Comparison of ENCODE assay signal across 1 cellular context in the genomic region with DNA sequence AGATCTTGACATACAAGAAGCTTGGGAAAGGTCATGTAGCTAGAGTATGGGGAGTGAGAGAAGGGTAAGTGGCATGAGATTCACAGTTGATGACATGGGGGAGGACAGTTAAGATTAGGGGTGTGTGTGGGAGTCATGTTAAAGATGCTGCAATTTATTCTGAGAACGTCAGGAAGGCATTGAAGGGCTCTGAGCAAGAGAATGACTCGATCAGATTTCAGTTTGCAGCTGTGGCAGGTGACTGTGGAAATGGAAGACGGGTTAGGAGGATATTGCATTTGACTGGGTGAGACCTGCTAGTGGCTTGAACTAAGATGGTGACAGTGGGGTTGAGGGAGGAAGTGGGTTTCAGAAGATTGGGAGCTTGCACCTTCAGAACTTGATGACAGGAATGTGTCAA.
TF ChIP-seq lines count a peak whose summit lies in the region.

No MANE protein-coding gene starts in this region.

TF ChIP-seq in GM23338, 12 proteins besides CTCF, POLR2A, EP300 and RAD21 (continued from another document):
- TF ChIP-seq, protein P1, sequence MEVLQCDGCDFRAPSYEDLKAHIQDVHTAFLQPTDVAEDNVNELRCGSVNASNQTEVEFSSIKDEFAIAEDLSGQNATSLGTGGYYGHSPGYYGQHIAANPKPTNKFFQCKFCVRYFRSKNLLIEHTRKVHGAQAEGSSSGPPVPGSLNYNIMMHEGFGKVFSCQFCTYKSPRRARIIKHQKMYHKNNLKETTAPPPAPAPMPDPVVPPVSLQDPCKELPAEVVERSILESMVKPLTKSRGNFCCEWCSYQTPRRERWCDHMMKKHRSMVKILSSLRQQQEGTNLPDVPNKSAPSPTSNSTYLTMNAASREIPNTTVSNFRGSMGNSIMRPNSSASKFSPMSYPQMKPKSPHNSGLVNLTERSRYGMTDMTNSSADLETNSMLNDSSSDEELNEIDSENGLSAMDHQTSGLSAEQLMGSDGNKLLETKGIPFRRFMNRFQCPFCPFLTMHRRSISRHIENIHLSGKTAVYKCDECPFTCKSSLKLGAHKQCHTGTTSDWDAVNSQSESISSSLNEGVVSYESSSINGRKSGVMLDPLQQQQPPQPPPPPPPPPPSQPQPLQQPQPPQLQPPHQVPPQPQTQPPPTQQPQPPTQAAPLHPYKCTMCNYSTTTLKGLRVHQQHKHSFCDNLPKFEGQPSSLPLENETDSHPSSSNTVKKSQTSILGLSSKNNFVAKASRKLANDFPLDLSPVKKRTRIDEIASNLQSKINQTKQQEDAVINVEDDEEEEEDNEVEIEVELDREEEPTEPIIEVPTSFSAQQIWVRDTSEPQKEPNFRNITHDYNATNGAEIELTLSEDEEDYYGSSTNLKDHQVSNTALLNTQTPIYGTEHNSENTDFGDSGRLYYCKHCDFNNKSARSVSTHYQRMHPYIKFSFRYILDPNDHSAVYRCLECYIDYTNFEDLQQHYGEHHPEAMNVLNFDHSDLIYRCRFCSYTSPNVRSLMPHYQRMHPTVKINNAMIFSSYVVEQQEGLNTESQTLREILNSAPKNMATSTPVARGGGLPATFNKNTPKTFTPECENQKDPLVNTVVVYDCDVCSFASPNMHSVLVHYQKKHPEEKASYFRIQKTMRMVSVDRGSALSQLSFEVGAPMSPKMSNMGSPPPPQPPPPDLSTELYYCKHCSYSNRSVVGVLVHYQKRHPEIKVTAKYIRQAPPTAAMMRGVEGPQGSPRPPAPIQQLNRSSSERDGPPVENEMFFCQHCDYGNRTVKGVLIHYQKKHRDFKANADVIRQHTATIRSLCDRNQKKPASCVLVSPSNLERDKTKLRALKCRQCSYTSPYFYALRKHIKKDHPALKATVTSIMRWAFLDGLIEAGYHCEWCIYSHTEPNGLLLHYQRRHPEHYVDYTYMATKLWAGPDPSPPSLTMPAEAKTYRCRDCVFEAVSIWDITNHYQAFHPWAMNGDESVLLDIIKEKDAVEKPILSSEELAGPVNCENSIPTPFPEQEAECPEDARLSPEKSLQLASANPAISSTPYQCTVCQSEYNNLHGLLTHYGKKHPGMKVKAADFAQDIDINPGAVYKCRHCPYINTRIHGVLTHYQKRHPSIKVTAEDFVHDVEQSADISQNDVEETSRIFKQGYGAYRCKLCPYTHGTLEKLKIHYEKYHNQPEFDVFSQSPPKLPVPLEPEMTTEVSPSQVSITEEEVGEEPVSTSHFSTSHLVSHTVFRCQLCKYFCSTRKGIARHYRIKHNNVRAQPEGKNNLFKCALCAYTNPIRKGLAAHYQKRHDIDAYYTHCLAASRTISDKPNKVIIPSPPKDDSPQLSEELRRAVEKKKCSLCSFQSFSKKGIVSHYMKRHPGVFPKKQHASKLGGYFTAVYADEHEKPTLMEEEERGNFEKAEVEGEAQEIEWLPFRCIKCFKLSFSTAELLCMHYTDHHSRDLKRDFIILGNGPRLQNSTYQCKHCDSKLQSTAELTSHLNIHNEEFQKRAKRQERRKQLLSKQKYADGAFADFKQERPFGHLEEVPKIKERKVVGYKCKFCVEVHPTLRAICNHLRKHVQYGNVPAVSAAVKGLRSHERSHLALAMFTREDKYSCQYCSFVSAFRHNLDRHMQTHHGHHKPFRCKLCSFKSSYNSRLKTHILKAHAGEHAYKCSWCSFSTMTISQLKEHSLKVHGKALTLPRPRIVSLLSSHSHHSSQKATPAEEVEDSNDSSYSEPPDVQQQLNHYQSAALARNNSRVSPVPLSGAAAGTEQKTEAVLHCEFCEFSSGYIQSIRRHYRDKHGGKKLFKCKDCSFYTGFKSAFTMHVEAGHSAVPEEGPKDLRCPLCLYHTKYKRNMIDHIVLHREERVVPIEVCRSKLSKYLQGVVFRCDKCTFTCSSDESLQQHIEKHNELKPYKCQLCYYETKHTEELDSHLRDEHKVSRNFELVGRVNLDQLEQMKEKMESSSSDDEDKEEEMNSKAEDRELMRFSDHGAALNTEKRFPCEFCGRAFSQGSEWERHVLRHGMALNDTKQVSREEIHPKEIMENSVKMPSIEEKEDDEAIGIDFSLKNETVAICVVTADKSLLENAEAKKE (CRISPR knock-in tag; IDR thresholded peaks at IDR 0.05): no peak
- TF ChIP-seq CREB1 (CRISPR knock-in tag; IDR thresholded peaks at IDR 0.05; ENCODE audit: low read depth): no peak
- TF ChIP-seq, protein P2, sequence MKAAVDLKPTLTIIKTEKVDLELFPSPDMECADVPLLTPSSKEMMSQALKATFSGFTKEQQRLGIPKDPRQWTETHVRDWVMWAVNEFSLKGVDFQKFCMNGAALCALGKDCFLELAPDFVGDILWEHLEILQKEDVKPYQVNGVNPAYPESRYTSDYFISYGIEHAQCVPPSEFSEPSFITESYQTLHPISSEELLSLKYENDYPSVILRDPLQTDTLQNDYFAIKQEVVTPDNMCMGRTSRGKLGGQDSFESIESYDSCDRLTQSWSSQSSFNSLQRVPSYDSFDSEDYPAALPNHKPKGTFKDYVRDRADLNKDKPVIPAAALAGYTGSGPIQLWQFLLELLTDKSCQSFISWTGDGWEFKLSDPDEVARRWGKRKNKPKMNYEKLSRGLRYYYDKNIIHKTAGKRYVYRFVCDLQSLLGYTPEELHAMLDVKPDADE (IDR thresholded peaks at IDR 0.05): no peak
- no peak for TF ChIP-seq EZH2 (IDR thresholded peaks at IDR 0.05; ENCODE audit: low read depth, unreplicated experiment)
- TF ChIP-seq NANOG (IDR thresholded peaks at IDR 0.05; ENCODE audit: borderline replicate concordance): no peak
- TF ChIP-seq, protein P3, sequence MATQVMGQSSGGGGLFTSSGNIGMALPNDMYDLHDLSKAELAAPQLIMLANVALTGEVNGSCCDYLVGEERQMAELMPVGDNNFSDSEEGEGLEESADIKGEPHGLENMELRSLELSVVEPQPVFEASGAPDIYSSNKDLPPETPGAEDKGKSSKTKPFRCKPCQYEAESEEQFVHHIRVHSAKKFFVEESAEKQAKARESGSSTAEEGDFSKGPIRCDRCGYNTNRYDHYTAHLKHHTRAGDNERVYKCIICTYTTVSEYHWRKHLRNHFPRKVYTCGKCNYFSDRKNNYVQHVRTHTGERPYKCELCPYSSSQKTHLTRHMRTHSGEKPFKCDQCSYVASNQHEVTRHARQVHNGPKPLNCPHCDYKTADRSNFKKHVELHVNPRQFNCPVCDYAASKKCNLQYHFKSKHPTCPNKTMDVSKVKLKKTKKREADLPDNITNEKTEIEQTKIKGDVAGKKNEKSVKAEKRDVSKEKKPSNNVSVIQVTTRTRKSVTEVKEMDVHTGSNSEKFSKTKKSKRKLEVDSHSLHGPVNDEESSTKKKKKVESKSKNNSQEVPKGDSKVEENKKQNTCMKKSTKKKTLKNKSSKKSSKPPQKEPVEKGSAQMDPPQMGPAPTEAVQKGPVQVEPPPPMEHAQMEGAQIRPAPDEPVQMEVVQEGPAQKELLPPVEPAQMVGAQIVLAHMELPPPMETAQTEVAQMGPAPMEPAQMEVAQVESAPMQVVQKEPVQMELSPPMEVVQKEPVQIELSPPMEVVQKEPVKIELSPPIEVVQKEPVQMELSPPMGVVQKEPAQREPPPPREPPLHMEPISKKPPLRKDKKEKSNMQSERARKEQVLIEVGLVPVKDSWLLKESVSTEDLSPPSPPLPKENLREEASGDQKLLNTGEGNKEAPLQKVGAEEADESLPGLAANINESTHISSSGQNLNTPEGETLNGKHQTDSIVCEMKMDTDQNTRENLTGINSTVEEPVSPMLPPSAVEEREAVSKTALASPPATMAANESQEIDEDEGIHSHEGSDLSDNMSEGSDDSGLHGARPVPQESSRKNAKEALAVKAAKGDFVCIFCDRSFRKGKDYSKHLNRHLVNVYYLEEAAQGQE (IDR thresholded peaks at IDR 0.05; ENCODE audit: unreplicated experiment): no peak
- no peak for TF ChIP-seq POLR2AphosphoS5 (IDR thresholded peaks at IDR 0.05; ENCODE audit: low read depth)
- no peak for TF ChIP-seq ZNF114 (CRISPR knock-in tag; IDR thresholded peaks at IDR 0.05)
- TF ChIP-seq STAT1 (IDR thresholded peaks at IDR 0.05; ENCODE audit: unreplicated experiment): no peak
- no peak for TF ChIP-seq EZH2phosphoT487 (IDR thresholded peaks at IDR 0.05; ENCODE audit: unreplicated experiment)
